ENCODE assay signal across 8 cellular contexts in genomic region chr20:31861346-31862156, GRCh38. TPM values are rescaled to one million over a fixed set of nuclear protein-coding genes. Genes with fewer than 3 reads are reported as not detected.
DNase-seq lines count a peak whose midpoint lies in the region; ATAC-seq and TF ChIP-seq lines count a peak whose summit lies in the region.

No MANE protein-coding gene starts in this region.

- peak; percentile 93 for DNase-seq in DMS 273 (lab: John Stamatoyannopoulos, UW; ENCODE audit: unreplicated experiment)
- DNase-seq in NCI-H774 (lab: John Stamatoyannopoulos, UW): peak; percentile 53
- peak; percentile 23 for DNase-seq in activated CD8-positive, alpha-beta memory T cell treated with anti-CD3 and anti-CD28 coated beads, Interleukin-2, amount 50 U/mL, for 24 hours (ENCODE audit: extremely low read depth)
- no peak for DNase-seq in epithelial cell of proximal tubule (ENCODE audit: low read depth)
- DNase-seq in naive thymus-derived CD8-positive, alpha-beta T cell: peak; percentile 52 to 81 (median 65)
- DNase-seq in OCI-M2 (lab: John Stamatoyannopoulos, UW; ENCODE audit: unreplicated experiment): no peak

- no peaks in the 10 kb centered on the region for H3K9me3 Mint-ChIP-seq in naive thymus-derived CD8-positive, alpha-beta T cell
- no peaks in the 10 kb centered on the region for H3K9me3 Mint-ChIP-seq in stimulated activated memory B cell treated with anti-CD40 and anti-IgM and Interleukin-4, amounts not matched to agents 10 μg/mL and 1 μg/mL and 100 μg/mL, for 72 hours

- H3K27ac Mint-ChIP-seq in naive thymus-derived CD8-positive, alpha-beta T cell: peak overlapping the region in 1 of 10 donors; percentile 17
- peak overlapping the region; percentile 18 for H3K27ac Mint-ChIP-seq in stimulated activated memory B cell treated with anti-CD40 and anti-IgM and Interleukin-4, amounts not matched to agents 10 μg/mL and 1 μg/mL and 100 μg/mL, for 72 hours

- peaks cover 5 to 16% (median 14%) of the 10 kb centered on the region in 4 donors for H3K4me1 Mint-ChIP-seq in naive thymus-derived CD8-positive, alpha-beta T cell
- H3K4me1 Mint-ChIP-seq in stimulated activated memory B cell treated with anti-CD40 and anti-IgM and Interleukin-4, amounts not matched to agents 10 μg/mL and 1 μg/mL and 100 μg/mL, for 72 hours: peaks cover 22% of the 10 kb centered on the region

- peak overlapping the region; percentile 42 to 83 (median 68) for H3K4me3 Mint-ChIP-seq in naive thymus-derived CD8-positive, alpha-beta T cell
- H3K4me3 Mint-ChIP-seq in stimulated activated memory B cell treated with anti-CD40 and anti-IgM and Interleukin-4, amounts not matched to agents 10 μg/mL and 1 μg/mL and 100 μg/mL, for 72 hours: peak overlapping the region; percentile 70

- ATAC-seq in HG03139 (IDR thresholded peaks at IDR 0.05; ENCODE audit: unreplicated experiment): peak; percentile 54
- peak; percentile 90 to 96 for ATAC-seq in naive thymus-derived CD8-positive, alpha-beta T cell
- peak; percentile 79 for ATAC-seq in stimulated activated memory B cell treated with anti-CD40 and anti-IgM and Interleukin-4, amounts not matched to agents 10 μg/mL and 1 μg/mL and 100 μg/mL, for 72 hours

- TF ChIP-seq CTCF in epithelial cell of proximal tubule (conservative IDR thresholded peaks at IDR 0.05; ENCODE audit: low read depth, low read length): no peak

- peaks cover 0 to 17% (median 6%) of the 10 kb centered on the region in 5 donors for H3K27me3 Mint-ChIP-seq in naive thymus-derived CD8-positive, alpha-beta T cell
- peaks cover 19% of the 10 kb centered on the region for H3K27me3 Mint-ChIP-seq in stimulated activated memory B cell treated with anti-CD40 and anti-IgM and Interleukin-4, amounts not matched to agents 10 μg/mL and 1 μg/mL and 100 μg/mL, for 72 hours

- H3K36me3 Mint-ChIP-seq in naive thymus-derived CD8-positive, alpha-beta T cell: no peaks in the 10 kb centered on the region
- no peaks in the 10 kb centered on the region for H3K36me3 Mint-ChIP-seq in stimulated activated memory B cell treated with anti-CD40 and anti-IgM and Interleukin-4, amounts not matched to agents 10 μg/mL and 1 μg/mL and 100 μg/mL, for 72 hours

- H3K4me3 ChIP-seq in epithelial cell of proximal tubule (ENCODE audit: low read depth, low read length): peak overlapping the region; percentile 53

- POLR2A ChIA-PET in naive thymus-derived CD8-positive, alpha-beta T cell (lab: Charles Lee): no interaction called here

RNA-seq across cellular contexts. Expression of gene DUSP15, which starts 8.8 kb away (rescaled TPM):
- not detected in 2 replicates for total RNA-seq in epithelial cell of proximal tubule
- total RNA-seq in naive thymus-derived CD8-positive, alpha-beta T cell: not detected
- polyA plus RNA-seq in naive thymus-derived CD8-positive, alpha-beta T cell: not detected

RNA-seq across cellular contexts. Expression of gene TTLL9, which starts 8.9 kb away (rescaled TPM):
- total RNA-seq in epithelial cell of proximal tubule: not detected in 2 replicates
- not detected for total RNA-seq in naive thymus-derived CD8-positive, alpha-beta T cell
- polyA plus RNA-seq in naive thymus-derived CD8-positive, alpha-beta T cell: not detected

RNA-seq across cellular contexts. Expression of gene FOXS1, which starts 16.1 kb away (rescaled TPM):
- not detected in 2 replicates for total RNA-seq in epithelial cell of proximal tubule
- total RNA-seq in naive thymus-derived CD8-positive, alpha-beta T cell: not detected
- not detected for polyA plus RNA-seq in naive thymus-derived CD8-positive, alpha-beta T cell

RNA-seq across cellular contexts. Expression of gene MYLK2, which starts 42.4 kb away (rescaled TPM):
- under 0.01 TPM in 1 of 2 replicates, not detected in the other for total RNA-seq in epithelial cell of proximal tubule
- total RNA-seq in naive thymus-derived CD8-positive, alpha-beta T cell: not detected
- polyA plus RNA-seq in naive thymus-derived CD8-positive, alpha-beta T cell: not detected

Comparison
In these comparisons a context has a peak if more than half of its experiments do, and no peak if none do; other contexts are left out.
1. DNase-seq: peak in DMS 273 (single experiment), NCI-H774 (single experiment), activated CD8-positive, alpha-beta memory T cell treated with anti-CD3 and anti-CD28 coated beads, Interleukin-2, amount 50 U/mL, for 24 hours (single experiment) and naive thymus-derived CD8-positive, alpha-beta T cell (10 of 10); none in epithelial cell of proximal tubule (single experiment) and OCI-M2 (single experiment).
2. Peak in every context shown above with its lines, with median percentiles within 50 percentile points of each other: ATAC-seq.